Comparison of ENCODE assay signal across 1 cellular context in the genomic region with DNA sequence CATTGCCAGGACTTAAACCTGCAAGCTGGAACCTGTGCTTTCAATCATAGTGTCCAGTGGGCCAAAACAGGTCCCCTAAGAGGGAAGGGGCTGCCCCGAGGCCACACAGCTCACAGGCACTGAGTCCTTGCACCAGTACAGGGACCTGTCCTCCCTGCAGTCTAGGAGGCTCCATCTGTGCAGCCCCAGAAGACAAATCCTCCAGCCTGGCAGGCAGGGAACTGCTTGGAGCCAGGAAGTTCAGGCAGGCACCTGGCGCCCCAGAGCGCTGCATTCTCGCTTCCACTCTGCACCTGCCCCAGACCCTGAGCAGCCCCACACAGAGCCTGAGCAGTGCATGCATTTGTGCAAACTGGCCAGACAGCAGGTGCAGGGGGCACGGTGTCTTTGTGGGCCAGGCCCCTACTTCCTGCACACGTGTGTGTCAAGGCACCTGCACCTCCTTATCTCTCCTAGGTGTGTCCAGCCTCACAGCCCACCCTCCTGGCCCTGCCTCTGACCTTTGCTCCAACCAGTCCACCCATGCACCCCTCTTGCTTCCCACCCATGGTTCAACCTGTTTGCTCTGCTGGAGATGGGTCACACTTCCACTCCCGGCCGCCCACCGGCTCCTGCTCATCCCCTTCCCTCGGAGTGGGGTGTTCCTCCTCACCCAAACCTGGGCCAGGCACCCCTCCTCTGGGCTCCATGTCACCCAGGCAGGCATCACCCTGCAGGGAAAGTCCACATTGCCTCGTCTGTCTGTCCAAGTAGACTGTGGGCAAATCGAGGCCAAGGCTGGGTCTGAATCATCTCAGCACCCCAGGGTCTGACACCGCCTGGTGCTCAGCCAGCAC.
TF ChIP-seq lines count a peak whose summit lies in the region.

No MANE protein-coding gene starts in this region.

TF ChIP-seq in HepG2, 621 proteins besides CTCF, POLR2A, EP300 and RAD21:
- TF ChIP-seq ZNF570 (CRISPR knock-in tag; IDR thresholded peaks at IDR 0.05; ENCODE audit: borderline replicate concordance), result no peak
- TF ChIP-seq NR3C1 (CRISPR knock-in tag; IDR thresholded peaks at IDR 0.05), result no peak
- TF ChIP-seq, protein P1, sequence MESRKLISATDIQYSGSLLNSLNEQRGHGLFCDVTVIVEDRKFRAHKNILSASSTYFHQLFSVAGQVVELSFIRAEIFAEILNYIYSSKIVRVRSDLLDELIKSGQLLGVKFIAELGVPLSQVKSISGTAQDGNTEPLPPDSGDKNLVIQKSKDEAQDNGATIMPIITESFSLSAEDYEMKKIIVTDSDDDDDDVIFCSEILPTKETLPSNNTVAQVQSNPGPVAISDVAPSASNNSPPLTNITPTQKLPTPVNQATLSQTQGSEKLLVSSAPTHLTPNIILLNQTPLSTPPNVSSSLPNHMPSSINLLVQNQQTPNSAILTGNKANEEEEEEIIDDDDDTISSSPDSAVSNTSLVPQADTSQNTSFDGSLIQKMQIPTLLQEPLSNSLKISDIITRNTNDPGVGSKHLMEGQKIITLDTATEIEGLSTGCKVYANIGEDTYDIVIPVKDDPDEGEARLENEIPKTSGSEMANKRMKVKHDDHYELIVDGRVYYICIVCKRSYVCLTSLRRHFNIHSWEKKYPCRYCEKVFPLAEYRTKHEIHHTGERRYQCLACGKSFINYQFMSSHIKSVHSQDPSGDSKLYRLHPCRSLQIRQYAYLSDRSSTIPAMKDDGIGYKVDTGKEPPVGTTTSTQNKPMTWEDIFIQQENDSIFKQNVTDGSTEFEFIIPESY (CRISPR knock-in tag; IDR thresholded peaks at IDR 0.05), result peak; percentile 55; the same call in 1 of the 2 replicates
- TF ChIP-seq, protein P2, sequence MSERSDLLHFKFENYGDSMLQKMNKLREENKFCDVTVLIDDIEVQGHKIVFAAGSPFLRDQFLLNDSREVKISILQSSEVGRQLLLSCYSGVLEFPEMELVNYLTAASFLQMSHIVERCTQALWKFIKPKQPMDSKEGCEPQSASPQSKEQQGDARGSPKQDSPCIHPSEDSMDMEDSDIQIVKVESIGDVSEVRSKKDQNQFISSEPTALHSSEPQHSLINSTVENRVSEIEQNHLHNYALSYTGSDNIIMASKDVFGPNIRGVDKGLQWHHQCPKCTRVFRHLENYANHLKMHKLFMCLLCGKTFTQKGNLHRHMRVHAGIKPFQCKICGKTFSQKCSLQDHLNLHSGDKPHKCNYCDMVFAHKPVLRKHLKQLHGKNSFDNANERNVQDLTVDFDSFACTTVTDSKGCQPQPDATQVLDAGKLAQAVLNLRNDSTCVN (CRISPR knock-in tag; IDR thresholded peaks at IDR 0.05; ENCODE audit: borderline replicate concordance), result no peak
- no peak for TF ChIP-seq ZNF296 (CRISPR knock-in tag; conservative IDR thresholded peaks at IDR 0.05)
- TF ChIP-seq KDM6A (CRISPR knock-in tag; IDR thresholded peaks at IDR 0.05; ENCODE audit: low read depth), result no peak
